ENCODE assay signal across 9 cellular contexts in genomic region chr19:45577111-45577905, GRCh38. TPM values are rescaled to one million over a fixed set of nuclear protein-coding genes. Genes with fewer than 3 reads are reported as not detected.
DNase-seq lines count a peak whose midpoint lies in the region; ATAC-seq and TF ChIP-seq lines count a peak whose summit lies in the region.
"Had no signal": no experiment of that assay in that cellular context is flagged by ENCODE, and none has a peak within 500 bp of the region (broad histone marks: within the 10 kb centered on the region; RNA-seq: fewer than 3 reads in every experiment).

No MANE protein-coding gene starts in this region.

- TF ChIP-seq CTCF in Calu3 (IDR thresholded peaks at IDR 0.05; ENCODE audit: unreplicated experiment) (no peak), RWPE1 (conservative IDR thresholded peaks at IDR 0.05; ENCODE audit: low read depth) (no peak), osteoblast (IDR thresholded peaks at IDR 0.05; ENCODE audit: extremely low read depth, low read depth, low read length) (no peak)

- H3K79me2 ChIP-seq in osteoblast (ENCODE audit: insufficient read depth, low read length): peaks cover 38% of the 10 kb centered on the region

- BruUV-seq in Calu3 (replicated peaks; lab: Mats Ljungman, UMichigan): no TSS peak

- H3K4me1 ChIP-seq in osteoblast (ENCODE audit: insufficient read depth, low read length): peaks cover 17% of the 10 kb centered on the region

- H2AFZ ChIP-seq in osteoblast (ENCODE audit: low read length): peak overlapping the region; percentile 32

- no peaks in the 10 kb centered on the region for H3K27me3 ChIP-seq in osteoblast (ENCODE audit: insufficient read depth, low read length)

- CTCF ChIA-PET in Calu3 (lab: Charles Lee): interaction anchor here (0.7 to 1.6 kb wide), 8 partner anchors 19 to 99 kb away, joined by 3 to 19 read pairs (median 4); no protein-coding TSS in a partner anchor
- CTCF ChIA-PET in RWPE1 (lab: Yijun Ruan, JAX): interaction anchor here (0.6 kb wide), 1 partner anchor 29 kb away, joined by 3 read pairs; no protein-coding TSS in a partner anchor

- H3K36me3 ChIP-seq in osteoblast (ENCODE audit: insufficient read depth, low read length): no peaks in the 10 kb centered on the region

- no peak for ATAC-seq in GM21619 (IDR thresholded peaks at IDR 0.05; ENCODE audit: unreplicated experiment)
- no peak for ATAC-seq in GM19395 (IDR thresholded peaks at IDR 0.05; ENCODE audit: unreplicated experiment)

- DNase-seq in Calu3 (peak; percentile 84), RWPE1 (ENCODE audit: low spot score) (peak; percentile 91), fibroblast of peridontal ligament (ENCODE audit: extremely low read depth) (peak; percentile 86), osteoblast (ENCODE audit: insufficient read length, low spot score, missing footprints) (peak; percentile 96), NCI-H1092 treated with DMSO at 0.1 percent for 48 hours (lab: John Stamatoyannopoulos, UW) (no peak)
- DNase-seq in stimulated activated CD4-positive, alpha-beta T cell treated with anti-CD3 and anti-CD28 coated beads, Interleukin-2, amount 100 ng/mL, for 48 hours: no peak
- DNase-seq: activated CD4-positive, alpha-beta memory T cell treated with anti-CD3 and anti-CD28 coated beads for 36 hours had no signal

- peak overlapping the region; percentile 36 for H3K4me3 Mint-ChIP-seq in Calu3 (ENCODE audit: low read depth, unreplicated experiment)
- H3K4me3 Mint-ChIP-seq: activated CD4-positive, alpha-beta memory T cell treated with anti-CD3 and anti-CD28 coated beads for 36 hours had no signal

- no peaks in the 10 kb centered on the region for H3K27me3 Mint-ChIP-seq in Calu3 (ENCODE audit: unreplicated experiment)
- H3K27me3 Mint-ChIP-seq: activated CD4-positive, alpha-beta memory T cell treated with anti-CD3 and anti-CD28 coated beads for 36 hours had no signal

- H3K27ac Mint-ChIP-seq in Calu3 (ENCODE audit: unreplicated experiment): peak overlapping the region; percentile 77
- H3K27ac Mint-ChIP-seq: activated CD4-positive, alpha-beta memory T cell treated with anti-CD3 and anti-CD28 coated beads for 36 hours had no signal

- H3K27ac ChIP-seq in RWPE1 (peak overlapping the region; percentile 93), osteoblast (ENCODE audit: low read depth, low read length) (peak overlapping the region; percentile 72)

- no peaks in the 10 kb centered on the region for H4K20me1 ChIP-seq in osteoblast (ENCODE audit: insufficient read depth, low read length)

- H3K9me3 ChIP-seq in osteoblast (ENCODE audit: low read depth, low read length): no peaks in the 10 kb centered on the region

- H3K4me2 ChIP-seq in osteoblast (ENCODE audit: insufficient read depth, low read length): peak overlapping the region; percentile 45

- no peak overlapping the region for H3K4me3 ChIP-seq in osteoblast (ENCODE audit: insufficient read depth, low read length)

- POLR2A ChIA-PET in RWPE1 (lab: Yijun Ruan, JAX; ENCODE audit: low non-redundant PET): no interaction called here

- H3K9me3 Mint-ChIP-seq in Calu3 (ENCODE audit: low read depth, unreplicated experiment): no peaks in the 10 kb centered on the region
- H3K9me3 Mint-ChIP-seq: activated CD4-positive, alpha-beta memory T cell treated with anti-CD3 and anti-CD28 coated beads for 36 hours had no signal

- intact Hi-C loops in Calu3 (cut with micrococcal nuclease; ENCODE audit: unreplicated experiment): no loop called here

- peaks cover 44% of the 10 kb centered on the region for H3K4me1 Mint-ChIP-seq in Calu3 (ENCODE audit: low read depth, unreplicated experiment)

- H3K36me3 Mint-ChIP-seq in Calu3 (ENCODE audit: insufficient read depth, unreplicated experiment): peaks cover 26% of the 10 kb centered on the region

RNA-seq across cellular contexts. Expression of gene OPA3, which starts 7.3 kb away (rescaled TPM):
- 14.2 and 17.1 TPM in 2 replicates for total RNA-seq in Calu3 (2022)
- total RNA-seq in osteoblast: 7.1 and 7.6 TPM in 2 replicates

RNA-seq across cellular contexts. Expression of gene GPR4, which starts 24.7 kb away (rescaled TPM):
- total RNA-seq in Calu3 (2022): not detected in 2 replicates
- total RNA-seq in osteoblast: not detected in 2 replicates
- total RNA-seq: activated CD4-positive, alpha-beta memory T cell treated with anti-CD3 and anti-CD28 coated beads for 36 hours had no signal

Comparison
In these comparisons a context has a peak if more than half of its experiments do, and no peak if none do; other contexts are left out.
1. DNase-seq: peak in Calu3 (single experiment), RWPE1 (single experiment), fibroblast of peridontal ligament (single experiment) and osteoblast (single experiment); none in stimulated activated CD4-positive, alpha-beta T cell treated with anti-CD3 and anti-CD28 coated beads, Interleukin-2, amount 100 ng/mL, for 48 hours (0 of 2) and NCI-H1092 treated with DMSO at 0.1 percent for 48 hours (single experiment).